1 cellular context compared by ENCODE assay signal in genomic region chr17:80883831-80884735, GRCh38.
TF ChIP-seq lines count a peak whose summit lies in the region.

No MANE protein-coding gene starts in this region.

TF ChIP-seq in SK-N-SH, 30 proteins besides CTCF, POLR2A, EP300 and RAD21 (continued from another document):
- TF ChIP-seq FOSL2 (IDR thresholded peaks at IDR 0.05; ENCODE audit: borderline replicate concordance, low read depth) (no peak), RFX5 (IDR thresholded peaks at IDR 0.05; ENCODE audit: low read length) (no peak), MXI1 (IDR thresholded peaks at IDR 0.05; ENCODE audit: low read depth, low read length) (no peak), RXRA (IDR thresholded peaks at IDR 0.05; ENCODE audit: borderline replicate concordance, low read depth) (no peak), GABPA (IDR thresholded peaks at IDR 0.05; ENCODE audit: low read depth) (no peak), ELF1 (IDR thresholded peaks at IDR 0.05) (no peak), TEAD4 (IDR thresholded peaks at IDR 0.05; ENCODE audit: borderline replicate concordance, insufficient read depth) (no peak), POLR2AphosphoS5 (IDR thresholded peaks at IDR 0.05; ENCODE audit: low read depth, low read length) (no peak), USF1 (IDR thresholded peaks at IDR 0.05; ENCODE audit: borderline replicate concordance, low read depth) (no peak)
